In genomic region chr12:75782182-75782581, GRCh38 we compare ENCODE assay signal across 17 cellular contexts.
"Had no signal": no experiment of that assay in that cellular context is flagged by ENCODE, and none has a peak within 500 bp of the region (broad histone marks: within the 10 kb centered on the region; RNA-seq: fewer than 3 reads in every experiment).

No MANE protein-coding gene starts in this region.

- H3K27me3 ChIP-seq: esophagus muscularis mucosa, right atrium auricular region, tibial nerve had no signal

- ATAC-seq: left lobe of liver; stimulated activated memory B cell treated with anti-CD40 and anti-IgM and Interleukin-4, amounts not matched to agents 10 μg/mL and 1 μg/mL and 100 μg/mL, for 72 hours; T-cell had no signal

- H3K27me3 Mint-ChIP-seq: progenitor cell of endocrine pancreas, T-cell had no signal

- H3K4me2 ChIP-seq: SK-N-SH had no signal

- H3K9me3 ChIP-seq: esophagus muscularis mucosa, right atrium auricular region, SK-N-SH, tibial nerve had no signal

- H3K36me3 ChIP-seq: esophagus muscularis mucosa, right atrium auricular region, tibial nerve had no signal

- H3K27ac Mint-ChIP-seq: memory B cell; progenitor cell of endocrine pancreas; stimulated activated memory B cell treated with anti-CD40 and anti-IgM and Interleukin-4, amounts not matched to agents 10 μg/mL and 1 μg/mL and 100 μg/mL, for 72 hours; T-cell had no signal

- H3K4me3 Mint-ChIP-seq: memory B cell; natural killer cell treated with Interleukin-12 subunit alpha and Interleukin-12 subunit beta and Interleukin-15 and Interleukin-18, amount 100 ng/mL, for 72 hours; stimulated activated memory B cell treated with anti-CD40 and anti-IgM and Interleukin-4, amounts not matched to agents 10 μg/mL and 1 μg/mL and 100 μg/mL, for 72 hours; T-cell had no signal

- H3K4me3 ChIP-seq: esophagus muscularis mucosa, right atrium auricular region, tibial nerve had no signal

- H3K9me2 ChIP-seq: SK-N-SH had no signal

- H3K9me3 Mint-ChIP-seq: memory B cell; natural killer cell treated with Interleukin-12 subunit alpha and Interleukin-12 subunit beta and Interleukin-15 and Interleukin-18, amount 100 ng/mL, for 72 hours; stimulated activated memory B cell treated with anti-CD40 and anti-IgM and Interleukin-4, amounts not matched to agents 10 μg/mL and 1 μg/mL and 100 μg/mL, for 72 hours; T-cell had no signal

- H3K27ac ChIP-seq: esophagus muscularis mucosa, right atrium auricular region, tibial nerve had no signal

- H3K4me1 Mint-ChIP-seq: memory B cell; stimulated activated memory B cell treated with anti-CD40 and anti-IgM and Interleukin-4, amounts not matched to agents 10 μg/mL and 1 μg/mL and 100 μg/mL, for 72 hours had no signal

- H3K36me3 Mint-ChIP-seq: memory B cell; natural killer cell treated with Interleukin-12 subunit alpha and Interleukin-12 subunit beta and Interleukin-15 and Interleukin-18, amount 100 ng/mL, for 72 hours; stimulated activated memory B cell treated with anti-CD40 and anti-IgM and Interleukin-4, amounts not matched to agents 10 μg/mL and 1 μg/mL and 100 μg/mL, for 72 hours; T-cell had no signal

- DNase-seq: activated CD4-positive, alpha-beta T cell treated with anti-CD3 and anti-CD28 coated beads, Interleukin-2, amount 50 U/mL, for 1 hour; activated CD8-positive, alpha-beta memory T cell treated with anti-CD3 and anti-CD28 coated beads for 24 hours; activated naive CD4-positive, alpha-beta T cell treated with Interleukin-2 at 50 U/mL for 16 hours; foreskin melanocyte; nucleus accumbens; SK-N-SH; stimulated activated CD4-positive, alpha-beta T cell treated with anti-CD3 and anti-CD28 coated beads, Interleukin-2, amount 100 ng/mL, for 48 hours; T-cell; T-helper 9 cell had no signal
